In the genomic region with DNA sequence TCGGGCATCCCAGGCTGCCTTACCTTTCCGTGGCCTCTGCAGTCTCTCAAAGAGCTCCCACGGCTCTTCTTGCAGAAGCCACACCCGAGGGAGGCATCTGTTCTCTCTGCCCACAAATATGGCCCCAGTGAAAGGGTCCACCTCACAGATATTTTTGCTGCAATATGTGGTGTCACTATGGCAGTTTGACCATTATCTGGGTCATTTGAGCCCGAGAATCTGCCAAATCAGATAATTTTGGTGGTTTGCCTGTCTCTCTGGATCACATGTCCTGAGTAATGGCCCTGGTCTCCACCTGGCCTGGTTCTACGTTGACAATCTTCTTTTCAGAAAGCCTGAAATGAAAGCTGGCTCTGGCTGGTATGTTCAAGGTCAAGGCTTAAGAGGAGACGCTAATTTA, we compare ENCODE assay signal across 1 cellular context.
TF ChIP-seq lines count a peak whose summit lies in the region.

No MANE protein-coding gene starts in this region.

TF ChIP-seq in K562, 482 proteins besides CTCF, POLR2A, EP300 and RAD21 (continued from another document and continues in another):
- TF ChIP-seq, protein P1, sequence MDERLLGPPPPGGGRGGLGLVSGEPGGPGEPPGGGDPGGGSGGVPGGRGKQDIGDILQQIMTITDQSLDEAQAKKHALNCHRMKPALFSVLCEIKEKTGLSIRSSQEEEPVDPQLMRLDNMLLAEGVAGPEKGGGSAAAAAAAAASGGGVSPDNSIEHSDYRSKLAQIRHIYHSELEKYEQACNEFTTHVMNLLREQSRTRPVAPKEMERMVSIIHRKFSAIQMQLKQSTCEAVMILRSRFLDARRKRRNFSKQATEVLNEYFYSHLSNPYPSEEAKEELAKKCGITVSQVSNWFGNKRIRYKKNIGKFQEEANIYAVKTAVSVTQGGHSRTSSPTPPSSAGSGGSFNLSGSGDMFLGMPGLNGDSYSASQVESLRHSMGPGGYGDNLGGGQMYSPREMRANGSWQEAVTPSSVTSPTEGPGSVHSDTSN (CRISPR knock-in tag; IDR thresholded peaks at IDR 0.05; ENCODE audit: low read depth), result no peak
- TF ChIP-seq, protein P1 (tag; conservative IDR thresholded peaks at IDR 0.05; ENCODE audit: low read depth), result peak; percentile 87
- no peak for TF ChIP-seq ZNF121 (CRISPR knock-in tag; conservative IDR thresholded peaks at IDR 0.05)
- TF ChIP-seq TCF3 (CRISPR knock-in tag; IDR thresholded peaks at IDR 0.05), result peak; percentile 65
- no peak for TF ChIP-seq ZFPM2 (CRISPR knock-in tag; IDR thresholded peaks at IDR 0.05)
- TF ChIP-seq KDM1A (IDR thresholded peaks at IDR 0.05), result peak; percentile 54 to 65; a peak in 2 of 4 replicates
- TF ChIP-seq CEBPB (tag; IDR thresholded peaks at IDR 0.05), result no peak
- TF ChIP-seq, protein P2, sequence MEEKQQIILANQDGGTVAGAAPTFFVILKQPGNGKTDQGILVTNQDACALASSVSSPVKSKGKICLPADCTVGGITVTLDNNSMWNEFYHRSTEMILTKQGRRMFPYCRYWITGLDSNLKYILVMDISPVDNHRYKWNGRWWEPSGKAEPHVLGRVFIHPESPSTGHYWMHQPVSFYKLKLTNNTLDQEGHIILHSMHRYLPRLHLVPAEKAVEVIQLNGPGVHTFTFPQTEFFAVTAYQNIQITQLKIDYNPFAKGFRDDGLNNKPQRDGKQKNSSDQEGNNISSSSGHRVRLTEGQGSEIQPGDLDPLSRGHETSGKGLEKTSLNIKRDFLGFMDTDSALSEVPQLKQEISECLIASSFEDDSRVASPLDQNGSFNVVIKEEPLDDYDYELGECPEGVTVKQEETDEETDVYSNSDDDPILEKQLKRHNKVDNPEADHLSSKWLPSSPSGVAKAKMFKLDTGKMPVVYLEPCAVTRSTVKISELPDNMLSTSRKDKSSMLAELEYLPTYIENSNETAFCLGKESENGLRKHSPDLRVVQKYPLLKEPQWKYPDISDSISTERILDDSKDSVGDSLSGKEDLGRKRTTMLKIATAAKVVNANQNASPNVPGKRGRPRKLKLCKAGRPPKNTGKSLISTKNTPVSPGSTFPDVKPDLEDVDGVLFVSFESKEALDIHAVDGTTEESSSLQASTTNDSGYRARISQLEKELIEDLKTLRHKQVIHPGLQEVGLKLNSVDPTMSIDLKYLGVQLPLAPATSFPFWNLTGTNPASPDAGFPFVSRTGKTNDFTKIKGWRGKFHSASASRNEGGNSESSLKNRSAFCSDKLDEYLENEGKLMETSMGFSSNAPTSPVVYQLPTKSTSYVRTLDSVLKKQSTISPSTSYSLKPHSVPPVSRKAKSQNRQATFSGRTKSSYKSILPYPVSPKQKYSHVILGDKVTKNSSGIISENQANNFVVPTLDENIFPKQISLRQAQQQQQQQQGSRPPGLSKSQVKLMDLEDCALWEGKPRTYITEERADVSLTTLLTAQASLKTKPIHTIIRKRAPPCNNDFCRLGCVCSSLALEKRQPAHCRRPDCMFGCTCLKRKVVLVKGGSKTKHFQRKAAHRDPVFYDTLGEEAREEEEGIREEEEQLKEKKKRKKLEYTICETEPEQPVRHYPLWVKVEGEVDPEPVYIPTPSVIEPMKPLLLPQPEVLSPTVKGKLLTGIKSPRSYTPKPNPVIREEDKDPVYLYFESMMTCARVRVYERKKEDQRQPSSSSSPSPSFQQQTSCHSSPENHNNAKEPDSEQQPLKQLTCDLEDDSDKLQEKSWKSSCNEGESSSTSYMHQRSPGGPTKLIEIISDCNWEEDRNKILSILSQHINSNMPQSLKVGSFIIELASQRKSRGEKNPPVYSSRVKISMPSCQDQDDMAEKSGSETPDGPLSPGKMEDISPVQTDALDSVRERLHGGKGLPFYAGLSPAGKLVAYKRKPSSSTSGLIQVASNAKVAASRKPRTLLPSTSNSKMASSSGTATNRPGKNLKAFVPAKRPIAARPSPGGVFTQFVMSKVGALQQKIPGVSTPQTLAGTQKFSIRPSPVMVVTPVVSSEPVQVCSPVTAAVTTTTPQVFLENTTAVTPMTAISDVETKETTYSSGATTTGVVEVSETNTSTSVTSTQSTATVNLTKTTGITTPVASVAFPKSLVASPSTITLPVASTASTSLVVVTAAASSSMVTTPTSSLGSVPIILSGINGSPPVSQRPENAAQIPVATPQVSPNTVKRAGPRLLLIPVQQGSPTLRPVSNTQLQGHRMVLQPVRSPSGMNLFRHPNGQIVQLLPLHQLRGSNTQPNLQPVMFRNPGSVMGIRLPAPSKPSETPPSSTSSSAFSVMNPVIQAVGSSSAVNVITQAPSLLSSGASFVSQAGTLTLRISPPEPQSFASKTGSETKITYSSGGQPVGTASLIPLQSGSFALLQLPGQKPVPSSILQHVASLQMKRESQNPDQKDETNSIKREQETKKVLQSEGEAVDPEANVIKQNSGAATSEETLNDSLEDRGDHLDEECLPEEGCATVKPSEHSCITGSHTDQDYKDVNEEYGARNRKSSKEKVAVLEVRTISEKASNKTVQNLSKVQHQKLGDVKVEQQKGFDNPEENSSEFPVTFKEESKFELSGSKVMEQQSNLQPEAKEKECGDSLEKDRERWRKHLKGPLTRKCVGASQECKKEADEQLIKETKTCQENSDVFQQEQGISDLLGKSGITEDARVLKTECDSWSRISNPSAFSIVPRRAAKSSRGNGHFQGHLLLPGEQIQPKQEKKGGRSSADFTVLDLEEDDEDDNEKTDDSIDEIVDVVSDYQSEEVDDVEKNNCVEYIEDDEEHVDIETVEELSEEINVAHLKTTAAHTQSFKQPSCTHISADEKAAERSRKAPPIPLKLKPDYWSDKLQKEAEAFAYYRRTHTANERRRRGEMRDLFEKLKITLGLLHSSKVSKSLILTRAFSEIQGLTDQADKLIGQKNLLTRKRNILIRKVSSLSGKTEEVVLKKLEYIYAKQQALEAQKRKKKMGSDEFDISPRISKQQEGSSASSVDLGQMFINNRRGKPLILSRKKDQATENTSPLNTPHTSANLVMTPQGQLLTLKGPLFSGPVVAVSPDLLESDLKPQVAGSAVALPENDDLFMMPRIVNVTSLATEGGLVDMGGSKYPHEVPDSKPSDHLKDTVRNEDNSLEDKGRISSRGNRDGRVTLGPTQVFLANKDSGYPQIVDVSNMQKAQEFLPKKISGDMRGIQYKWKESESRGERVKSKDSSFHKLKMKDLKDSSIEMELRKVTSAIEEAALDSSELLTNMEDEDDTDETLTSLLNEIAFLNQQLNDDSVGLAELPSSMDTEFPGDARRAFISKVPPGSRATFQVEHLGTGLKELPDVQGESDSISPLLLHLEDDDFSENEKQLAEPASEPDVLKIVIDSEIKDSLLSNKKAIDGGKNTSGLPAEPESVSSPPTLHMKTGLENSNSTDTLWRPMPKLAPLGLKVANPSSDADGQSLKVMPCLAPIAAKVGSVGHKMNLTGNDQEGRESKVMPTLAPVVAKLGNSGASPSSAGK (IDR thresholded peaks at IDR 0.05), result peak; percentile 64
- TF ChIP-seq MECOM (CRISPR knock-in tag; IDR thresholded peaks at IDR 0.05), result peak; percentile 51; the same call in 1 of the 2 replicates
- no peak for TF ChIP-seq DIDO1 (tag; IDR thresholded peaks at IDR 0.05; ENCODE audit: low read depth)
- peak; percentile 75 for TF ChIP-seq ZEB2 (IDR thresholded peaks at IDR 0.05)
- no peak for TF ChIP-seq HEY1 (CRISPR knock-in tag; IDR thresholded peaks at IDR 0.05; ENCODE audit: borderline replicate concordance)
- TF ChIP-seq BCOR (IDR thresholded peaks at IDR 0.05), result 0 out of 2 replicates have a peak, but pooled peaks have one; percentile 26
- no peak for TF ChIP-seq ESRRB (CRISPR knock-in tag; IDR thresholded peaks at IDR 0.05; ENCODE audit: borderline replicate concordance)
- no peak for TF ChIP-seq ZNF174 (CRISPR knock-in tag; IDR thresholded peaks at IDR 0.05)
- TF ChIP-seq CREBBP (IDR thresholded peaks at IDR 0.05; ENCODE audit: low read depth, low read length), result no peak
- peak; percentile 38; the same call in 1 of the 2 replicates for TF ChIP-seq TAL1 (IDR thresholded peaks at IDR 0.05)
- peak; percentile 65; the same call in 1 of the 2 replicates for TF ChIP-seq TOE1 (IDR thresholded peaks at IDR 0.05; ENCODE audit: borderline replicate concordance)
- no peak for TF ChIP-seq TOE1 (CRISPR knock-in tag; IDR thresholded peaks at IDR 0.05; ENCODE audit: borderline replicate concordance, low read depth)
- peak; percentile 73 for TF ChIP-seq MAFG (tag; conservative IDR thresholded peaks at IDR 0.05)
- no peak for TF ChIP-seq SP1 (CRISPR knock-in tag; IDR thresholded peaks at IDR 0.05)
- TF ChIP-seq SRF (CRISPR knock-in tag; IDR thresholded peaks at IDR 0.05), result 0 out of 4 replicates have a peak, but pooled peaks of 1 of the 2 experiments have one; percentile 39
- TF ChIP-seq, protein P3, sequence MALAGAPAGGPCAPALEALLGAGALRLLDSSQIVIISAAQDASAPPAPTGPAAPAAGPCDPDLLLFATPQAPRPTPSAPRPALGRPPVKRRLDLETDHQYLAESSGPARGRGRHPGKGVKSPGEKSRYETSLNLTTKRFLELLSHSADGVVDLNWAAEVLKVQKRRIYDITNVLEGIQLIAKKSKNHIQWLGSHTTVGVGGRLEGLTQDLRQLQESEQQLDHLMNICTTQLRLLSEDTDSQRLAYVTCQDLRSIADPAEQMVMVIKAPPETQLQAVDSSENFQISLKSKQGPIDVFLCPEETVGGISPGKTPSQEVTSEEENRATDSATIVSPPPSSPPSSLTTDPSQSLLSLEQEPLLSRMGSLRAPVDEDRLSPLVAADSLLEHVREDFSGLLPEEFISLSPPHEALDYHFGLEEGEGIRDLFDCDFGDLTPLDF (CRISPR knock-in tag; IDR thresholded peaks at IDR 0.05), result no peak
- TF ChIP-seq ZFX (CRISPR knock-in tag; IDR thresholded peaks at IDR 0.05), result peak; percentile 46
- TF ChIP-seq RNF2 (IDR thresholded peaks at IDR 0.05), result peak; percentile 94; the same call in 1 of the 2 replicates
- no peak for TF ChIP-seq TCF7L2 (IDR thresholded peaks at IDR 0.05; ENCODE audit: low read depth, low read length)
- no peak for TF ChIP-seq NCOA6 (IDR thresholded peaks at IDR 0.05)
- peak; percentile 26 to 52; a peak in 3 of 4 replicates for TF ChIP-seq MAZ (CRISPR knock-in tag; conservative IDR thresholded peaks at IDR 0.05 in 1 of 2, IDR thresholded peaks at IDR 0.05 in 1 of 2)
- TF ChIP-seq, protein P4, sequence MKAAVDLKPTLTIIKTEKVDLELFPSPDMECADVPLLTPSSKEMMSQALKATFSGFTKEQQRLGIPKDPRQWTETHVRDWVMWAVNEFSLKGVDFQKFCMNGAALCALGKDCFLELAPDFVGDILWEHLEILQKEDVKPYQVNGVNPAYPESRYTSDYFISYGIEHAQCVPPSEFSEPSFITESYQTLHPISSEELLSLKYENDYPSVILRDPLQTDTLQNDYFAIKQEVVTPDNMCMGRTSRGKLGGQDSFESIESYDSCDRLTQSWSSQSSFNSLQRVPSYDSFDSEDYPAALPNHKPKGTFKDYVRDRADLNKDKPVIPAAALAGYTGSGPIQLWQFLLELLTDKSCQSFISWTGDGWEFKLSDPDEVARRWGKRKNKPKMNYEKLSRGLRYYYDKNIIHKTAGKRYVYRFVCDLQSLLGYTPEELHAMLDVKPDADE (conservative IDR thresholded peaks at IDR 0.05; ENCODE audit: control insufficient read depth, low read depth, low read length), result no peak
- TF ChIP-seq CHD2 (IDR thresholded peaks at IDR 0.05; ENCODE audit: low read depth, low read length), result no peak
- TF ChIP-seq ZBED1 (IDR thresholded peaks at IDR 0.05), result no peak
- TF ChIP-seq SMARCA4 (IDR thresholded peaks at IDR 0.05), result peak; percentile 86
- TF ChIP-seq PTBP1 (IDR thresholded peaks at IDR 0.05; ENCODE audit: low read depth, low read length), result no peak
- peak; percentile 96 for TF ChIP-seq ESRRA (IDR thresholded peaks at IDR 0.05; ENCODE audit: borderline replicate concordance, low read depth)
- peak; percentile 83 for TF ChIP-seq ARID1B (IDR thresholded peaks at IDR 0.05)
- TF ChIP-seq, protein P5, sequence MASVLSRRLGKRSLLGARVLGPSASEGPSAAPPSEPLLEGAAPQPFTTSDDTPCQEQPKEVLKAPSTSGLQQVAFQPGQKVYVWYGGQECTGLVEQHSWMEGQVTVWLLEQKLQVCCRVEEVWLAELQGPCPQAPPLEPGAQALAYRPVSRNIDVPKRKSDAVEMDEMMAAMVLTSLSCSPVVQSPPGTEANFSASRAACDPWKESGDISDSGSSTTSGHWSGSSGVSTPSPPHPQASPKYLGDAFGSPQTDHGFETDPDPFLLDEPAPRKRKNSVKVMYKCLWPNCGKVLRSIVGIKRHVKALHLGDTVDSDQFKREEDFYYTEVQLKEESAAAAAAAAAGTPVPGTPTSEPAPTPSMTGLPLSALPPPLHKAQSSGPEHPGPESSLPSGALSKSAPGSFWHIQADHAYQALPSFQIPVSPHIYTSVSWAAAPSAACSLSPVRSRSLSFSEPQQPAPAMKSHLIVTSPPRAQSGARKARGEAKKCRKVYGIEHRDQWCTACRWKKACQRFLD (CRISPR knock-in tag; IDR thresholded peaks at IDR 0.05), result peak; percentile 81
- TF ChIP-seq CHCHD3 (CRISPR knock-in tag; IDR thresholded peaks at IDR 0.05), result no peak
- no peak for TF ChIP-seq ATF1 (CRISPR knock-in tag; IDR thresholded peaks at IDR 0.05)
- peak; percentile 65; the same call in 1 of the 2 replicates for TF ChIP-seq ATF1 (tag; IDR thresholded peaks at IDR 0.05)
- peak in 1 of 3 experiments; percentile 37 for TF ChIP-seq YY1 (IDR thresholded peaks at IDR 0.05; ENCODE audit: borderline replicate concordance in 1 of 3, control insufficient read depth in 1 of 3, extremely low read depth in 1 of 3, insufficient read depth in 3 of 3, insufficient read length in 1 of 3, insufficient replicate concordance in 2 of 3, low read depth in 1 of 3, low read length in 2 of 3)
- no peak for TF ChIP-seq HIVEP1 (CRISPR knock-in tag; IDR thresholded peaks at IDR 0.05)
- TF ChIP-seq NR2C2 (CRISPR knock-in tag; IDR thresholded peaks at IDR 0.05), result no peak
- TF ChIP-seq NR2C2 (tag; IDR thresholded peaks at IDR 0.05), result peak; percentile 77
- TF ChIP-seq DPF2 (IDR thresholded peaks at IDR 0.05), result peak; percentile 78
- TF ChIP-seq ETV1 (tag; conservative IDR thresholded peaks at IDR 0.05; ENCODE audit: low read depth), result peak; percentile 35; the same call in 1 of the 2 replicates
